8 cellular contexts compared by ENCODE assay signal in genomic region chr5:134527961-134528424, GRCh38. TPM values are rescaled to one million over a fixed set of nuclear protein-coding genes. Genes with fewer than 3 reads are reported as not detected.
DNase-seq lines count a peak whose midpoint lies in the region; ATAC-seq, FAIRE-seq and TF ChIP-seq lines count a peak whose summit lies in the region.

No MANE protein-coding gene starts in this region.

- TF ChIP-seq CTCF in SK-N-SH (IDR thresholded peaks at IDR 0.05), result no peak
- TF ChIP-seq CTCF in keratinocyte (optimal IDR thresholded peaks at IDR 0.05 in 1 of 3, IDR thresholded peaks at IDR 0.05 in 1 of 3, conservative IDR thresholded peaks at IDR 0.05 in 1 of 3; ENCODE audit: extremely low read depth in 1 of 3, insufficient read depth in 2 of 3, low read length in 3 of 3), result no peak

- TF ChIP-seq RAD21 in SK-N-SH (IDR thresholded peaks at IDR 0.05; ENCODE audit: low read length), result no peak

- CTCF ChIA-PET in SK-N-SH (lab: Yijun Ruan, JAX), result interaction anchor here (0.5 to 5.5 kb wide), 25 partner anchors 9 to 404 kb away, joined by 3 to 53 read pairs (median 6); partner anchors contain the start of gene CDKN2AIPNL

- H3K4me2 ChIP-seq in SK-N-SH (peak overlapping the region; percentile 99), keratinocyte (ENCODE audit: control insufficient read depth, extremely low read depth, insufficient read depth, low read depth, low read length) (peak overlapping the region; percentile 96)

- 77% methylated on average over 11 of the region's 14 CpGs for WGBS in SK-N-SH (ENCODE audit: low lambda C conversion rate)

- H3K27me3 ChIP-seq in SK-N-SH (ENCODE audit: insufficient read depth) (no peaks in the 10 kb centered on the region), keratinocyte (ENCODE audit: control insufficient read depth, extremely low read depth, insufficient read depth, low read length) (no peaks in the 10 kb centered on the region)

- no peaks in the 10 kb centered on the region for H3K27me3 Mint-ChIP-seq in activated naive CD8-positive, alpha-beta T cell treated with anti-CD3 and anti-CD28 coated beads, Interleukin-2, amount 50 U/mL, for 24 hours

- H3K4me3 ChIP-seq in SK-N-SH (ENCODE audit: low read depth in 2 of 2, low read length in 1 of 2), result peak overlapping the region; percentile 90 to 92
- H3K4me3 ChIP-seq in keratinocyte (ENCODE audit: control insufficient read depth in 2 of 3, extremely low read depth in 1 of 3, insufficient read depth in 2 of 3, low read depth in 1 of 3, low read length in 3 of 3), result peak overlapping the region; percentile 57 to 87 (median 83)

- H3K9me1 ChIP-seq in keratinocyte (ENCODE audit: control insufficient read depth, extremely low read depth, insufficient read depth, low read length), result no peaks in the 10 kb centered on the region

- ATAC-seq in SK-N-SH treated with all-trans-retinoic acid at 6 μM for 48 hours, result no peak
- ATAC-seq in activated naive CD8-positive, alpha-beta T cell treated with anti-CD3 and anti-CD28 coated beads, Interleukin-2, amount 50 U/mL, for 24 hours, result no peak
- ATAC-seq in GM19397 (IDR thresholded peaks at IDR 0.05; ENCODE audit: unreplicated experiment), result no peak

- H3K9ac ChIP-seq in SK-N-SH (peak overlapping the region; percentile 96), keratinocyte (ENCODE audit: control insufficient read depth, extremely low read depth, insufficient read depth, low read length) (peak overlapping the region; percentile 80)

- no peak for TF ChIP-seq EP300 in SK-N-SH (IDR thresholded peaks at IDR 0.05; ENCODE audit: borderline replicate concordance in 1 of 2, low read depth in 1 of 2, low read length in 1 of 2)

- POLR2A ChIA-PET in SK-N-SH (lab: Yijun Ruan, JAX), result interaction anchor here (0.9 to 3.4 kb wide), 6 partner anchors 26 to 156 kb away, joined by 3 to 24 read pairs (median 8); partner anchors contain the start of genes CDKN2AIPNL and UBE2B

- H3K4me3 Mint-ChIP-seq in activated naive CD8-positive, alpha-beta T cell treated with anti-CD3 and anti-CD28 coated beads, Interleukin-2, amount 50 U/mL, for 24 hours, result peak overlapping the region; percentile 99

- H3F3A ChIP-seq in SK-N-SH (replicated peaks; ENCODE audit: insufficient read depth), result peaks cover 19% of the 10 kb centered on the region

- H2AFZ ChIP-seq in SK-N-SH (ENCODE audit: low read depth), result no peak overlapping the region
- peak overlapping the region; percentile 70 for H2AFZ ChIP-seq in keratinocyte (ENCODE audit: control insufficient read depth, low read length)

- H3K4me1 ChIP-seq in SK-N-SH (ENCODE audit: control insufficient read depth in 1 of 2, insufficient read depth in 2 of 2, low read depth in 1 of 2, low read length in 1 of 2) (peaks cover 10 to 43% of the 10 kb centered on the region in 2 experiments; a peak in 3 of 4 replicates), keratinocyte (ENCODE audit: control insufficient read depth, extremely low read depth, insufficient read depth, low read length) (peaks cover 19% of the 10 kb centered on the region)

- H3K4me1 Mint-ChIP-seq in activated naive CD8-positive, alpha-beta T cell treated with anti-CD3 and anti-CD28 coated beads, Interleukin-2, amount 50 U/mL, for 24 hours, result peaks cover 65% of the 10 kb centered on the region

- no peaks in the 10 kb centered on the region for H3K9me3 Mint-ChIP-seq in activated naive CD8-positive, alpha-beta T cell treated with anti-CD3 and anti-CD28 coated beads, Interleukin-2, amount 50 U/mL, for 24 hours

- no peaks in the 10 kb centered on the region for H3K9me2 ChIP-seq in SK-N-SH

- H3K36me3 Mint-ChIP-seq in activated naive CD8-positive, alpha-beta T cell treated with anti-CD3 and anti-CD28 coated beads, Interleukin-2, amount 50 U/mL, for 24 hours (ENCODE audit: low read depth), result peaks cover 3% of the 10 kb centered on the region

- H3K9me3 ChIP-seq in SK-N-SH, result no peaks in the 10 kb centered on the region
- no peaks in the 10 kb centered on the region for H3K9me3 ChIP-seq in keratinocyte (ENCODE audit: control insufficient read depth, low read depth, low read length)

- H3K27ac Mint-ChIP-seq in activated naive CD8-positive, alpha-beta T cell treated with anti-CD3 and anti-CD28 coated beads, Interleukin-2, amount 50 U/mL, for 24 hours, result peak overlapping the region; percentile 72

- H3K79me2 ChIP-seq in SK-N-SH (ENCODE audit: insufficient read depth), result peaks cover 66% of the 10 kb centered on the region
- peaks cover 39% of the 10 kb centered on the region for H3K79me2 ChIP-seq in keratinocyte (ENCODE audit: control insufficient read depth, insufficient read depth, low read length)

- H4K20me1 ChIP-seq in SK-N-SH (ENCODE audit: insufficient read depth) (peaks cover 53% of the 10 kb centered on the region), keratinocyte (ENCODE audit: control insufficient read depth, extremely low read depth, insufficient read depth, low read length) (no peaks in the 10 kb centered on the region)

- dilution Hi-C loops in keratinocyte (cut with MboI; ENCODE audit: extremely low pct_ligation_motif_present, low sequenced_read_pairs), result no loop called here

- H3K36me3 ChIP-seq in SK-N-SH (replicated peaks in 1 of 2; ENCODE audit: control insufficient read depth in 1 of 2, insufficient read depth in 2 of 2, low read length in 1 of 2) (no peaks in the 10 kb centered on the region), keratinocyte (ENCODE audit: control insufficient read depth in 2 of 2, extremely low read depth in 1 of 2, insufficient read depth in 2 of 2, low read length in 2 of 2) (no peaks in the 10 kb centered on the region)

- FAIRE-seq in keratinocyte (lab: Jason Lieb, UNC) (no peak), GM19239 (lab: Jason Lieb, UNC) (no peak)

- H3K27ac ChIP-seq in SK-N-SH (ENCODE audit: low read depth in 2 of 2, low read length in 1 of 2), result peak overlapping the region; percentile 91 to 98
- peak overlapping the region; percentile 74 for H3K27ac ChIP-seq in keratinocyte (ENCODE audit: control insufficient read depth, insufficient read depth, low read length)
- H3K27ac ChIP-seq in substantia nigra (ENCODE audit: low read depth, low read length, poor library complexity, severe bottlenecking), result peak overlapping the region; percentile 100

- DNase-seq in SK-N-SH (no peak), keratinocyte (ENCODE audit: low read depth, low spot score) (no peak), substantia nigra (lab: John Stamatoyannopoulos, UW) (peak in 4 of 49 donors; percentile 14 to 28 (median 20)), MV-4-11 (lab: John Stamatoyannopoulos, UW) (no peak), GM19239 (ENCODE audit: insufficient read length, low spot score) (no peak)
- DNase-seq in activated naive CD8-positive, alpha-beta T cell treated with anti-CD3 and anti-CD28 coated beads, Interleukin-2, amount 50 U/mL, for 24 hours, result no peak

TF ChIP-seq in SK-N-SH, 30 proteins besides CTCF, POLR2A, EP300 and RAD21 (continues in another document):
- TF ChIP-seq EZH2phosphoT487 (IDR thresholded peaks at IDR 0.05; ENCODE audit: borderline replicate concordance, low read depth) (no peak), MXI1 (IDR thresholded peaks at IDR 0.05; ENCODE audit: low read depth, low read length) (no peak), RXRA (IDR thresholded peaks at IDR 0.05; ENCODE audit: borderline replicate concordance, low read depth) (no peak), NFIC (IDR thresholded peaks at IDR 0.05; ENCODE audit: borderline replicate concordance) (no peak), PBX3 (IDR thresholded peaks at IDR 0.05) (no peak)

TF ChIP-seq in SK-N-SH treated with all-trans-retinoic acid at 6 μM for 48 hours, 23 proteins besides CTCF, POLR2A, EP300 and RAD21 (continues in another document):
- TF ChIP-seq GLIS3 (CRISPR knock-in tag; IDR thresholded peaks at IDR 0.05), result no peak
- no peak for TF ChIP-seq ZFP3 (CRISPR knock-in tag; IDR thresholded peaks at IDR 0.05)
- no peak for TF ChIP-seq ESRRG (CRISPR knock-in tag; IDR thresholded peaks at IDR 0.05)
- no peak for TF ChIP-seq PPARA (CRISPR knock-in tag; IDR thresholded peaks at IDR 0.05; ENCODE audit: borderline replicate concordance)
- no peak for TF ChIP-seq TCF4 (CRISPR knock-in tag; IDR thresholded peaks at IDR 0.05; ENCODE audit: borderline replicate concordance)
- TF ChIP-seq TOX (CRISPR knock-in tag; IDR thresholded peaks at IDR 0.05; ENCODE audit: borderline replicate concordance), result no peak
- TF ChIP-seq CSRNP3 (CRISPR knock-in tag; IDR thresholded peaks at IDR 0.05), result no peak
- TF ChIP-seq ZFP30 (CRISPR knock-in tag; IDR thresholded peaks at IDR 0.05), result no peak
- TF ChIP-seq RARB (CRISPR knock-in tag; IDR thresholded peaks at IDR 0.05), result no peak
- TF ChIP-seq ZNF565 (CRISPR knock-in tag; conservative IDR thresholded peaks at IDR 0.05; ENCODE audit: low read depth), result no peak
- no peak for TF ChIP-seq ZC3H10 (CRISPR knock-in tag; IDR thresholded peaks at IDR 0.05)
- no peak for TF ChIP-seq SNAI2 (CRISPR knock-in tag; IDR thresholded peaks at IDR 0.05)

RNA-seq across cellular contexts. Expression of gene JADE2, which starts 2.5 kb away (rescaled TPM):
- polyA plus RNA-seq in SK-N-SH (2012; rRNA removed) (25.7 and 26.5 TPM in 2 replicates), keratinocyte (8.4 to 15.5 TPM (median 11.1 TPM) in 3 replicates)
- 10.2 and 17.2 TPM in 2 replicates for polyA plus RNA-seq in SK-N-SH (2012; cell fraction: cytosol; rRNA removed)
- 27.7 and 28.0 TPM in 2 replicates for polyA plus RNA-seq in SK-N-SH (2012; cell fraction: nucleus; rRNA removed)
- 3.3 TPM for polyA plus RNA-seq in keratinocyte (2011; ENCODE audit: low read depth)
- polyA plus RNA-seq in keratinocyte (2011; cell fraction: cytosol; rRNA removed), result 6.2 and 10.7 TPM in 2 replicates
- 13.5 and 16.0 TPM in 2 replicates for polyA plus RNA-seq in keratinocyte (2011; cell fraction: nucleus; rRNA removed)
- polyA plus RNA-seq in keratinocyte (2012; ENCODE audit: low replicate concordance), result 3.0 and 18.5 TPM in 2 replicates
- polyA minus RNA-seq in keratinocyte, result 16.5 to 42.2 TPM (median 27.7 TPM) in 3 replicates
- 25.3 TPM for polyA minus RNA-seq in keratinocyte (2011; cell fraction: cytosol; rRNA and poly(A)+ RNA removed)
- 19.3 and 20.4 TPM in 2 replicates for polyA minus RNA-seq in keratinocyte (2011; cell fraction: nucleus; rRNA and poly(A)+ RNA removed)
